ENCODE assay signal across 11 cellular contexts in genomic region chr11:128999165-128999564, GRCh38. TPM values are rescaled to one million over a fixed set of nuclear protein-coding genes. Genes with fewer than 3 reads are reported as not detected.
A peak's percentile ranks its signal among the peaks of the same experiment; 100 is the strongest.
DNase-seq lines count a peak whose midpoint lies in the region; ATAC-seq and TF ChIP-seq lines count a peak whose summit lies in the region.
"Not testable (repeated sequence)": the region's sequence is repeated elsewhere in the genome, so short reads cannot be mapped to it uniquely, and the experiment has no call there.
"Had no signal": no experiment of that assay in that cellular context is flagged by ENCODE, and none has a peak within 500 bp of the region (broad histone marks: within the 10 kb centered on the region; RNA-seq: fewer than 3 reads in every experiment).

No MANE protein-coding gene starts in this region.

- H4K20me1 ChIP-seq in HCT116 (ENCODE audit: insufficient read depth); OCI-LY7 (ENCODE audit: insufficient read depth, low read length): not testable (repeated sequence)

- not testable (repeated sequence) for H3K36me3 Mint-ChIP-seq in activated CD4-positive, alpha-beta T cell treated with anti-CD3 and anti-CD28 coated beads, Interleukin-2, amount 10 ng/mL, durations not matched to agents 24 days and 14 days (ENCODE audit: low read depth)
- peaks cover 13% of the 10 kb centered on the region for H3K36me3 Mint-ChIP-seq in endothelial cell (ENCODE audit: low read depth, unreplicated experiment)

- not testable (repeated sequence) for TF ChIP-seq CTCF in HCT116 (IDR thresholded peaks at IDR 0.05 in 2 of 3, conservative IDR thresholded peaks at IDR 0.05 in 1 of 3; ENCODE audit: borderline replicate concordance in 1 of 3, insufficient read depth in 1 of 3, low read depth in 2 of 3, low read length in 2 of 3); OCI-LY7 (conservative IDR thresholded peaks at IDR 0.05; ENCODE audit: low read length); endothelial cell (IDR thresholded peaks at IDR 0.05; ENCODE audit: unreplicated experiment)

- not testable (repeated sequence) for ATAC-seq in HCT116

- TF ChIP-seq POLR2A in HCT116 (IDR thresholded peaks at IDR 0.05; ENCODE audit: borderline replicate concordance, extremely low read depth, insufficient read depth, insufficient read length) = not testable (repeated sequence)

- H2AFZ ChIP-seq in HCT116 (ENCODE audit: low read depth, low read length, poor library complexity, severe bottlenecking); OCI-LY7 (ENCODE audit: low read length): not testable (repeated sequence)

- not testable (repeated sequence) for H3K9ac ChIP-seq in HCT116 (ENCODE audit: low read length)

- H3K27ac Mint-ChIP-seq in activated CD4-positive, alpha-beta T cell treated with anti-CD3 and anti-CD28 coated beads, Interleukin-2, amount 10 ng/mL, durations not matched to agents 24 days and 14 days; endothelial cell (ENCODE audit: unreplicated experiment): not testable (repeated sequence)

- RAD21 ChIA-PET in HCT116 (lab: Charles Lee; ENCODE audit: low non-redundant PET in 1 of 2, low total read pairs in 2 of 2, uncharacterized antibody in 2 of 2, unreplicated experiment in 2 of 2) = not testable (repeated sequence)

- intact Hi-C loops in HCT116 (cut with micrococcal nuclease); OCI-LY7 (cut with micrococcal nuclease; ENCODE audit: unreplicated experiment); activated CD4-positive, alpha-beta T cell treated with anti-CD3 and anti-CD28 coated beads, Interleukin-2, amount 10 ng/mL, durations not matched to agents 24 days and 14 days (cut with micrococcal nuclease): not testable (repeated sequence)

- not testable (repeated sequence) for H3K27ac ChIP-seq in HCT116 (ENCODE audit: low read depth, low read length); OCI-LY7 (ENCODE audit: low read depth, low read length, poor library complexity, severe bottlenecking)

- CTCF ChIA-PET in HCT116 (lab: Charles Lee); OCI-LY7 (lab: Charles Lee; ENCODE audit: unreplicated experiment): not testable (repeated sequence)

- POLR2A ChIA-PET in HCT116 (lab: Charles Lee) = not testable (repeated sequence)
- POLR2A ChIA-PET in OCI-LY7 (lab: Charles Lee) = interaction anchor here (0.6 kb wide), 1 partner anchor 335 kb away, joined by 3 read pairs; no protein-coding TSS in a partner anchor

- not testable (repeated sequence) for H3K27me3 ChIP-seq in HCT116 (ENCODE audit: insufficient read depth, low read length)

- not testable (repeated sequence) for TF ChIP-seq RAD21 in HCT116 (IDR thresholded peaks at IDR 0.05; ENCODE audit: low read depth)

- not testable (repeated sequence) for H3K4me3 Mint-ChIP-seq in activated CD4-positive, alpha-beta T cell treated with anti-CD3 and anti-CD28 coated beads, Interleukin-2, amount 10 ng/mL, durations not matched to agents 24 days and 14 days
- peak overlapping the region; percentile 62 for H3K4me3 Mint-ChIP-seq in endothelial cell (ENCODE audit: unreplicated experiment)

- not testable (repeated sequence) for H3K36me3 ChIP-seq in HCT116 (ENCODE audit: control insufficient read depth in 1 of 2, insufficient read depth in 2 of 2, low read length in 2 of 2); OCI-LY7 (ENCODE audit: insufficient read depth, low read length)

- not testable (repeated sequence) for H3K9me2 ChIP-seq in HCT116 (ENCODE audit: insufficient read depth); OCI-LY7 (ENCODE audit: insufficient read depth, low read length)

- BruUV-seq in HCT116 (replicated peaks; lab: Mats Ljungman, UMichigan); OCI-LY7 (replicated peaks; lab: Mats Ljungman, UMichigan): not testable (repeated sequence)

- not testable (repeated sequence) for H3K4me2 ChIP-seq in HCT116 (ENCODE audit: low read length); OCI-LY7 (ENCODE audit: low read length)

- H3K9me3 ChIP-seq in HCT116 (ENCODE audit: control insufficient read depth in 1 of 2, insufficient read depth in 1 of 2, low read depth in 1 of 2, low read length in 2 of 2); OCI-LY7 (ENCODE audit: low read length): not testable (repeated sequence)

- H3K79me2 ChIP-seq in HCT116 (ENCODE audit: insufficient read depth, low read length); OCI-LY7 (ENCODE audit: insufficient read depth, low read depth, low read length): not testable (repeated sequence)

- H3K4me1 ChIP-seq in HCT116 (ENCODE audit: control insufficient read depth in 1 of 2, insufficient read depth in 2 of 2, low read length in 2 of 2); OCI-LY7 (ENCODE audit: insufficient read depth, low read length, poor library complexity, severe bottlenecking): not testable (repeated sequence)

- H3K9me3 Mint-ChIP-seq in activated CD4-positive, alpha-beta T cell treated with anti-CD3 and anti-CD28 coated beads, Interleukin-2, amount 10 ng/mL, durations not matched to agents 24 days and 14 days = peaks cover 19% of the 10 kb centered on the region
- not testable (repeated sequence) for H3K9me3 Mint-ChIP-seq in endothelial cell (ENCODE audit: unreplicated experiment)

- H3K27me3 Mint-ChIP-seq in activated CD4-positive, alpha-beta T cell treated with anti-CD3 and anti-CD28 coated beads, Interleukin-2, amount 10 ng/mL, durations not matched to agents 24 days and 14 days; endothelial cell (ENCODE audit: unreplicated experiment): not testable (repeated sequence)

- H3K4me1 Mint-ChIP-seq in activated CD4-positive, alpha-beta T cell treated with anti-CD3 and anti-CD28 coated beads, Interleukin-2, amount 10 ng/mL, durations not matched to agents 24 days and 14 days; endothelial cell (ENCODE audit: unreplicated experiment): not testable (repeated sequence)

- H3K4me3 ChIP-seq in HCT116 (replicated peaks in 1 of 2; ENCODE audit: low read depth in 1 of 2, low read length in 2 of 2); OCI-LY7 (ENCODE audit: low read depth, low read length, poor library complexity, severe bottlenecking): not testable (repeated sequence)

- DNase-seq in CMK (ENCODE audit: low read depth) = peak; percentile 12
- DNase-seq in HCT116 (ENCODE audit: low read depth, low spot score); endothelial cell (ENCODE audit: low spot score): not testable (repeated sequence)
- peak; percentile 32 for DNase-seq in LoVo (ENCODE audit: low spot score)
- DNase-seq in OCI-LY7 (ENCODE audit: low spot score) = peak; percentile 5
- peak; percentile 45 for DNase-seq in activated CD4-positive, alpha-beta T cell treated with anti-CD3 and anti-CD28 coated beads, Interleukin-2, amount 10 ng/mL, durations not matched to agents 24 days and 14 days

TF ChIP-seq in HCT116, 20 proteins besides CTCF, POLR2A, EP300 and RAD21:
- 0 out of 2 replicates have a peak, but pooled peaks have one; percentile 27 for TF ChIP-seq CBX3 (IDR thresholded peaks at IDR 0.05; ENCODE audit: low read depth)

RNA-seq across cellular contexts. Expression of gene TP53AIP1, which starts 56.5 kb away (rescaled TPM):
- 0.15 TPM for total RNA-seq in HCT116 (2021; ENCODE audit: unreplicated experiment)
- polyA plus RNA-seq in HCT116 (2012) = 0.05 and 0.09 TPM in 2 replicates
- total RNA-seq in OCI-LY7 (2014; rRNA removed; shearing (Covaris generic)) = not detected in 2 replicates
- not detected in 2 replicates for total RNA-seq in OCI-LY7 (2022)
- total RNA-seq in activated CD4-positive, alpha-beta T cell treated with anti-CD3 and anti-CD28 coated beads, Interleukin-2, amount 10 ng/mL, durations not matched to agents 24 days and 14 days = not detected in 2 replicates
- total RNA-seq in endothelial cell (ENCODE audit: unreplicated experiment) = 0.13 TPM
- total RNA-seq: CD4-positive, alpha-beta memory T cell; GM12878; GM23248; HFFc6 had no signal
- polyA plus RNA-seq: BJ; CD4-positive, alpha-beta memory T cell; GM23248 had no signal
